ENCODE assay signal across 8 cellular contexts in the genomic region with DNA sequence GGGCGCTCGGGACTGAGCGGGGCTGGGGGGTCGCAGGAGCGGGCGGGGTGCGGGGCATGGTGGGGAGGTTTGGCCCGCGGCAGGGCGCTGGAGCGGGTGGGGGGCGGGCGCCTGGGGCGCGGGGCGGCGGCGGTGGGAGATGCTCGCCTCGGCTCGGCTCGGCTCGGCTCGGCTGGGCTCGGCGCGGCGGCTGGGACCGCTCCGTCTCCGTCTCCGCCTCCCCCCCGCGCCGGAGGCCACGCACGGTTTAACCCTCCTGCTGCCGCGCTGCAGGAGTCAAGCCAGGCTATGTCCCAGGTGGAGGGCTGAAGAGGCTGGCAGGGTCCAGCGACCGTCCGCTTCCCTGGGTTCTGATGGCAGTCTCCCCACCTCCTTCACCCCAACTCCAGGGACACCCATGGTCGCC. TPM values are rescaled to one million over a fixed set of nuclear protein-coding genes. Genes with fewer than 3 reads are reported as not detected.
DNase-seq lines count a peak whose midpoint lies in the region; ATAC-seq and TF ChIP-seq lines count a peak whose summit lies in the region.

A gene with protein sequence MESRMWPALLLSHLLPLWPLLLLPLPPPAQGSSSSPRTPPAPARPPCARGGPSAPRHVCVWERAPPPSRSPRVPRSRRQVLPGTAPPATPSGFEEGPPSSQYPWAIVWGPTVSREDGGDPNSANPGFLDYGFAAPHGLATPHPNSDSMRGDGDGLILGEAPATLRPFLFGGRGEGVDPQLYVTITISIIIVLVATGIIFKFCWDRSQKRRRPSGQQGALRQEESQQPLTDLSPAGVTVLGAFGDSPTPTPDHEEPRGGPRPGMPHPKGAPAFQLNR (minus strand): TSS at position 170 of the 406 bp plus-strand sequence. CDS start 2,754 bp downstream, outside the sequence.

- H3K4me3 ChIP-seq in cardiac fibroblast (replicated peaks in 1 of 2; ENCODE audit: low read depth in 2 of 2, low read length in 2 of 2), result peak within 1 kb of the TSS; percentile 35 to 42

- H3K27ac Mint-ChIP-seq in WTC11, result no peak within 1 kb of the TSS

- ATAC-seq in WTC11, result peak; percentile 26
- no peak for ATAC-seq in GM18909 (IDR thresholded peaks at IDR 0.05; ENCODE audit: poor library complexity, unreplicated experiment)
- ATAC-seq in HG02763 (IDR thresholded peaks at IDR 0.05; ENCODE audit: unreplicated experiment), result no peak

- peaks cover 31% of the 10 kb centered on the region for H3K4me1 Mint-ChIP-seq in WTC11

- H3K27me3 Mint-ChIP-seq in WTC11 (ENCODE audit: low read depth), result peaks cover 68% of the 10 kb centered on the region

- no peaks in the 10 kb centered on the region for H3K9me3 Mint-ChIP-seq in WTC11

- POLR2A ChIA-PET in WTC11 (lab: Charles Lee), result no interaction called here

- TF ChIP-seq CTCF in WTC11 (IDR thresholded peaks at IDR 0.05), result no peak
- no peak for TF ChIP-seq CTCF in cardiac fibroblast (IDR thresholded peaks at IDR 0.05; ENCODE audit: low read depth, low read length)

- H3K36me3 Mint-ChIP-seq in WTC11, result no peaks in the 10 kb centered on the region

- CTCF ChIA-PET in WTC11 (lab: Charles Lee), result interaction anchor here (0.6 to 3.1 kb wide), 7 partner anchors 9 to 172 kb away, joined by 3 to 49 read pairs (median 4); partner anchors contain the start of genes COPS7A, SPSB2 and ZNF384

- DNase-seq in HK-2 (ENCODE audit: unreplicated experiment), result peak; percentile 32
- peak; percentile 34 for DNase-seq in WTC11 (ENCODE audit: low spot score)
- peak in 1 of 2 donors; percentile 24 for DNase-seq in cardiac fibroblast (ENCODE audit: low read depth in 2 of 2)
- DNase-seq in left kidney (ENCODE audit: low read depth, low spot score), result peak; percentile 93
- peak; percentile 41 to 58 for DNase-seq in stimulated activated CD4-positive, alpha-beta T cell treated with anti-CD3 and anti-CD28 coated beads, Interleukin-4, amount 100 ng/mL, for 4 hours
- no peak for DNase-seq in erythroblast (lab: John Stamatoyannopoulos, UW)

- peak within 1 kb of the TSS; percentile 83 for H3K4me3 Mint-ChIP-seq in WTC11

- TF ChIP-seq POLR2A in erythroblast (IDR thresholded peaks at IDR 0.05; ENCODE audit: low read length), result no peak

TF ChIP-seq in WTC11, 78 proteins besides CTCF, POLR2A, EP300 and RAD21:
- TF ChIP-seq, protein P1, sequence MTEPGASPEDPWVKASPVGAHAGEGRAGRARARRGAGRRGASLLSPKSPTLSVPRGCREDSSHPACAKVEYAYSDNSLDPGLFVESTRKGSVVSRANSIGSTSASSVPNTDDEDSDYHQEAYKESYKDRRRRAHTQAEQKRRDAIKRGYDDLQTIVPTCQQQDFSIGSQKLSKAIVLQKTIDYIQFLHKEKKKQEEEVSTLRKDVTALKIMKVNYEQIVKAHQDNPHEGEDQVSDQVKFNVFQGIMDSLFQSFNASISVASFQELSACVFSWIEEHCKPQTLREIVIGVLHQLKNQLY (CRISPR knock-in tag; IDR thresholded peaks at IDR 0.05), result no peak
- TF ChIP-seq KAT7 (CRISPR knock-in tag; IDR thresholded peaks at IDR 0.05; ENCODE audit: borderline replicate concordance), result 0 out of 2 replicates have a peak, but pooled peaks have one; percentile 57

RNA-seq across cellular contexts. Expression of the gene that starts here (rescaled TPM):
- total RNA-seq in WTC11 (2021), result 7.7 to 9.9 TPM (median 8.2 TPM) in 3 replicates

Comparison
In these comparisons a context has a peak if more than half of its experiments do, and no peak if none do; other contexts are left out.
1. DNase-seq: peak in HK-2 (single experiment), WTC11 (single experiment), left kidney (single experiment) and stimulated activated CD4-positive, alpha-beta T cell treated with anti-CD3 and anti-CD28 coated beads, Interleukin-4, amount 100 ng/mL, for 4 hours (2 of 2); none in erythroblast (0 of 2).